In the genomic region with DNA sequence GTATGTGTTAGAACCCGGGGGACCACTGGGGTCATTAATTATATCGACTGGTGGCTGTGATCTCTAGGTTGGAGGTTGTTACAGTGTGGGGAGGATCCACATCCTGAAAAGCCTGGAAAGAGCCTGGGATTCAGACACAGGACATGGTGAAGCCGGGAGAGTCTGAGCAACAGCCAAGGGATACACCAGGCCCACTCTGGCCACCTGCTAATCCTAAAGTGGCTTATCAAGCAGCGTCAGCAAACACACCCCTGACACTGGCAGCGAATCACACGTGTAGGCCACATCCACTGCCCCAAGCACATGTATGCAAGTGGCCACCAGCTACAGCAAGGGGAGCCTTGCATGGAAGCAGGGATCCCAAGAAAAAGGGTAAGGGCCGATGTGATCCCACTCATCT, we compare ENCODE assay signal across 18 cellular contexts. TPM values are rescaled to one million over a fixed set of nuclear protein-coding genes. Genes with fewer than 3 reads are reported as not detected.
DNase-seq lines count a peak whose midpoint lies in the region; TF ChIP-seq lines count a peak whose summit lies in the region.
"Had no signal": no experiment of that assay in that cellular context is flagged by ENCODE, and none has a peak within 500 bp of the region (broad histone marks: within the 10 kb centered on the region; RNA-seq: fewer than 3 reads in every experiment).

No MANE protein-coding gene starts in this region.

- H3K27ac ChIP-seq in muscle layer of colon (ENCODE audit: low read depth, low read length) (peak overlapping the region; percentile 75), tibial artery (peak overlapping the region; percentile 71 to 89)
- H3K27ac ChIP-seq: 22Rv1, HL-60 had no signal

- H3K36me3 Mint-ChIP-seq in endothelial cell (ENCODE audit: low read depth, unreplicated experiment) (peaks cover 26% of the 10 kb centered on the region), type B pancreatic cell (no peaks in the 10 kb centered on the region)
- no peaks in the 10 kb centered on the region for H3K36me3 Mint-ChIP-seq in activated CD4-positive, alpha-beta memory T cell treated with anti-CD3 and anti-CD28 coated beads, Interleukin-2, amount 10 ng/mL, durations not matched to agents 7 days and 5 days (ENCODE audit: low read depth)
- H3K36me3 Mint-ChIP-seq: CD4-positive, CD25-positive, alpha-beta regulatory T cell had no signal

- H3K36me3 ChIP-seq in muscle layer of colon (ENCODE audit: insufficient read depth, low read length) (no peaks in the 10 kb centered on the region), tibial artery (peaks cover 0 to 4% (median 0%) of the 10 kb centered on the region in 3 donors)
- H3K36me3 ChIP-seq: adrenal gland had no signal

- H3K27me3 Mint-ChIP-seq in endothelial cell (ENCODE audit: unreplicated experiment) (peaks cover 2% of the 10 kb centered on the region), type B pancreatic cell (peaks cover 3% of the 10 kb centered on the region)
- H3K27me3 Mint-ChIP-seq in activated CD4-positive, alpha-beta memory T cell treated with anti-CD3 and anti-CD28 coated beads, Interleukin-2, amount 10 ng/mL, durations not matched to agents 7 days and 5 days = no peaks in the 10 kb centered on the region

- no peaks in the 10 kb centered on the region for H3K9me3 Mint-ChIP-seq in endothelial cell (ENCODE audit: unreplicated experiment)
- no peaks in the 10 kb centered on the region for H3K9me3 Mint-ChIP-seq in activated CD4-positive, alpha-beta memory T cell treated with anti-CD3 and anti-CD28 coated beads, Interleukin-2, amount 10 ng/mL, durations not matched to agents 7 days and 5 days
- no peaks in the 10 kb centered on the region for H3K9me3 Mint-ChIP-seq in type B pancreatic cell
- H3K9me3 Mint-ChIP-seq: activated T-cell treated with anti-CD3 and anti-CD28 coated beads, Interleukin-2, amount 50 U/mL, for 72 hours; HFFc6 had no signal

- peaks cover 43% of the 10 kb centered on the region for H3K4me1 Mint-ChIP-seq in endothelial cell (ENCODE audit: unreplicated experiment)
- peaks cover 15% of the 10 kb centered on the region for H3K4me1 Mint-ChIP-seq in activated CD4-positive, alpha-beta memory T cell treated with anti-CD3 and anti-CD28 coated beads, Interleukin-2, amount 10 ng/mL, durations not matched to agents 7 days and 5 days
- peaks cover 12% of the 10 kb centered on the region for H3K4me1 Mint-ChIP-seq in type B pancreatic cell (ENCODE audit: unreplicated experiment)

- CTCF ChIA-PET in activated CD4-positive, alpha-beta memory T cell treated with anti-CD3 and anti-CD28 coated beads, Interleukin-2, amount 10 ng/mL, durations not matched to agents 7 days and 5 days (lab: Charles Lee) = no interaction called here

- H3K27ac Mint-ChIP-seq in endothelial cell (ENCODE audit: unreplicated experiment) (peak overlapping the region; percentile 36), type B pancreatic cell (no peak overlapping the region)
- no peak overlapping the region for H3K27ac Mint-ChIP-seq in activated CD4-positive, alpha-beta memory T cell treated with anti-CD3 and anti-CD28 coated beads, Interleukin-2, amount 10 ng/mL, durations not matched to agents 7 days and 5 days
- H3K27ac Mint-ChIP-seq: activated T-cell treated with anti-CD3 and anti-CD28 coated beads, Interleukin-2, amount 50 U/mL, for 72 hours; CD4-positive, CD25-positive, alpha-beta regulatory T cell; HFFc6; T-helper 2 cell treated with Interferon-gamma antibody and Interleukin-4, amounts not matched to agents 5 μg/mL and 100 μg/mL, for 36 hours had no signal

- intact Hi-C loops in tibial artery (cut with DNase I; ENCODE audit: low total_unique reads) = loop anchor here (5.0 kb wide), 1 partner anchor 34 kb away; no protein-coding TSS in a partner anchor

- POLR2A ChIA-PET in activated CD4-positive, alpha-beta memory T cell treated with anti-CD3 and anti-CD28 coated beads, Interleukin-2, amount 10 ng/mL, durations not matched to agents 7 days and 5 days (lab: Charles Lee) = no interaction called here

- TF ChIP-seq CTCF in endothelial cell (IDR thresholded peaks at IDR 0.05; ENCODE audit: unreplicated experiment) (no peak), tibial artery (IDR thresholded peaks at IDR 0.05) (no peak), type B pancreatic cell (conservative IDR thresholded peaks at IDR 0.05) (no peak)

- DNase-seq in DMS53 (lab: John Stamatoyannopoulos, UW) (peak; percentile 18), DMS53 treated with DMSO at 0.1 percent for 48 hours (lab: John Stamatoyannopoulos, UW; ENCODE audit: unreplicated experiment) (no peak), endothelial cell (ENCODE audit: low spot score) (no peak), tibial artery (no peak), NCI-H2081 treated with DMSO at 0.1 percent for 48 hours (lab: John Stamatoyannopoulos, UW) (no peak), type B pancreatic cell (ENCODE audit: extremely low spot score, unreplicated experiment) (no peak)
- no peak for DNase-seq in activated CD4-positive, alpha-beta memory T cell treated with anti-CD3 and anti-CD28 coated beads, Interleukin-2, amount 10 ng/mL, durations not matched to agents 7 days and 5 days
- DNase-seq: activated CD4-positive, alpha-beta T cell treated with anti-CD3 and anti-CD28 coated beads for 48 hours; activated T-cell treated with anti-CD3 and anti-CD28 coated beads, Interleukin-2, amount 50 U/mL, for 72 hours; adrenal gland; CD4-positive, CD25-positive, alpha-beta regulatory T cell; HFFc6; Karpas-422 had no signal

- H3K4me3 ChIP-seq in muscle layer of colon (ENCODE audit: low read depth in 1 of 2, low read length in 2 of 2) (no peak overlapping the region), tibial artery (no peak overlapping the region)
- H3K4me3 ChIP-seq: adrenal gland, lung had no signal

- H3K4me3 Mint-ChIP-seq in endothelial cell (ENCODE audit: unreplicated experiment) = no peak overlapping the region
- no peak overlapping the region for H3K4me3 Mint-ChIP-seq in activated CD4-positive, alpha-beta memory T cell treated with anti-CD3 and anti-CD28 coated beads, Interleukin-2, amount 10 ng/mL, durations not matched to agents 7 days and 5 days
- no peak overlapping the region for H3K4me3 Mint-ChIP-seq in type B pancreatic cell
- H3K4me3 Mint-ChIP-seq: activated T-cell treated with anti-CD3 and anti-CD28 coated beads, Interleukin-2, amount 50 U/mL, for 72 hours; CD4-positive, CD25-positive, alpha-beta regulatory T cell; HFFc6; T-helper 2 cell treated with Interferon-gamma antibody and Interleukin-4, amounts not matched to agents 5 μg/mL and 100 μg/mL, for 36 hours had no signal

- H3K27me3 ChIP-seq in muscle layer of colon (ENCODE audit: control insufficient read depth in 1 of 2, insufficient read depth in 2 of 2, low read length in 2 of 2) (no peaks in the 10 kb centered on the region), tibial artery (no peaks in the 10 kb centered on the region)

- H3K9ac ChIP-seq in muscle layer of colon (ENCODE audit: low read length) = no peak overlapping the region

- peaks cover 57% of the 10 kb centered on the region for H3K4me1 ChIP-seq in muscle layer of colon (ENCODE audit: insufficient read depth, low read length)
- peaks cover 0 to 80% (median 54%) of the 10 kb centered on the region in 4 donors for H3K4me1 ChIP-seq in tibial artery

- no peaks in the 10 kb centered on the region for H3K9me3 ChIP-seq in muscle layer of colon (ENCODE audit: low read length)
- H3K9me3 ChIP-seq in tibial artery = no peaks in the 10 kb centered on the region
- H3K9me3 ChIP-seq: adrenal gland had no signal

RNA-seq across cellular contexts. Expression of a gene that starts 41.0 kb away (rescaled TPM):
- 47.6 TPM for total RNA-seq in endothelial cell (ENCODE audit: unreplicated experiment)
- 1 to 10 TPM; 3.0 TPM for total RNA-seq in activated CD4-positive, alpha-beta memory T cell treated with anti-CD3 and anti-CD28 coated beads, Interleukin-2, amount 10 ng/mL, durations not matched to agents 7 days and 5 days
- 4.1 and 4.8 TPM in 2 replicates for total RNA-seq in type B pancreatic cell (ENCODE audit: low replicate concordance)
